8 cellular contexts compared by ENCODE assay signal in genomic region chr6:37048851-37049734, GRCh38.
DNase-seq lines count a peak whose midpoint lies in the region; ATAC-seq and FAIRE-seq lines count a peak whose summit lies in the region.

No MANE protein-coding gene starts in this region.

- peak; percentile 46 for ATAC-seq in GM18858 (IDR thresholded peaks at IDR 0.05; ENCODE audit: unreplicated experiment)
- ATAC-seq in HG03159 (IDR thresholded peaks at IDR 0.05; ENCODE audit: unreplicated experiment) = peak; percentile 44
- no peak for ATAC-seq in HG03139 (IDR thresholded peaks at IDR 0.05; ENCODE audit: unreplicated experiment)

- DNase-seq in activated CD4-positive, alpha-beta T cell treated with anti-CD3 and anti-CD28 coated beads for 24 hours (ENCODE audit: low read depth in 2 of 2) = peak; percentile 50 to 53
- peak; percentile 65 for DNase-seq in dedifferentiated amniotic fluid mesenchymal stem cell (ENCODE audit: extremely low spot score)
- DNase-seq in non-pigmented ciliary epithelial cell (ENCODE audit: low read depth) = peak; percentile 54
- peak; percentile 62 for DNase-seq in urothelium cell line (ENCODE audit: low spot score)
- DNase-seq in NCI-H146 treated with DMSO at 0.1 percent for 48 hours (lab: John Stamatoyannopoulos, UW; ENCODE audit: unreplicated experiment) = no peak

- FAIRE-seq in urothelium cell line (lab: Jason Lieb, UNC) = no peak
